8 cellular contexts compared by ENCODE assay signal in genomic region chr10:60731134-60731883, GRCh38. TPM values are rescaled to one million over a fixed set of nuclear protein-coding genes. Genes with fewer than 3 reads are reported as not detected.
DNase-seq lines count a peak whose midpoint lies in the region; ATAC-seq lines count a peak whose summit lies in the region.

No MANE protein-coding gene starts in this region.

- peaks cover 40% of the 10 kb centered on the region for H3K27me3 ChIP-seq in CD4-positive, CD25-positive, alpha-beta regulatory T cell (ENCODE audit: control insufficient read depth, insufficient read depth, low read length)
- H3K27me3 ChIP-seq in neuronal stem cell (ENCODE audit: control insufficient read depth in 3 of 3, insufficient read depth in 3 of 3, low read depth in 1 of 3, low read length in 3 of 3): peaks cover 12 to 33% (median 24%) of the 10 kb centered on the region in 3 experiments

- H2AFZ ChIP-seq in neuronal stem cell (ENCODE audit: low read length): peak overlapping the region; percentile 8

- peaks cover 12 to 30% (median 19%) of the 10 kb centered on the region in 4 donors for H3K4me1 Mint-ChIP-seq in CD4-positive, CD25-positive, alpha-beta regulatory T cell
- H3K4me1 Mint-ChIP-seq in activated naive CD8-positive, alpha-beta T cell (ENCODE audit: low read depth): peaks cover 36% of the 10 kb centered on the region

- H2BK120ac ChIP-seq in neuronal stem cell (ENCODE audit: low read depth, low read length): no peak overlapping the region

- no peak overlapping the region for H3K23ac ChIP-seq in neuronal stem cell (ENCODE audit: low read depth, low read length, poor library complexity)

- DNase-seq in CD4-positive, CD25-positive, alpha-beta regulatory T cell: peak in 1 of 3 donors; percentile 41
- no peak for DNase-seq in neuronal stem cell (ENCODE audit: low spot score)
- DNase-seq in kidney glomerular epithelial cell (lab: John Stamatoyannopoulos, UW): no peak
- no peak for DNase-seq in pons (ENCODE audit: low spot score)
- DNase-seq in NCI-H187 (lab: John Stamatoyannopoulos, UW): no peak

- peak overlapping the region; percentile 85 to 94 (median 90) for H3K4me3 Mint-ChIP-seq in CD4-positive, CD25-positive, alpha-beta regulatory T cell
- H3K4me3 Mint-ChIP-seq in activated naive CD8-positive, alpha-beta T cell: peak overlapping the region; percentile 88

- H4K91ac ChIP-seq in neuronal stem cell (ENCODE audit: low read depth, low read length, poor library complexity): no peak overlapping the region

- no peak overlapping the region for H3K27ac ChIP-seq in CD4-positive, CD25-positive, alpha-beta regulatory T cell (ENCODE audit: insufficient read depth, low read length, poor library complexity, severe bottlenecking)
- no peak overlapping the region for H3K27ac ChIP-seq in neuronal stem cell (replicated peaks; ENCODE audit: low read length)

- no peak overlapping the region for H2BK15ac ChIP-seq in neuronal stem cell (ENCODE audit: low read length)

- no peak overlapping the region for H3K4ac ChIP-seq in neuronal stem cell (ENCODE audit: low read length)

- H3K14ac ChIP-seq in neuronal stem cell (ENCODE audit: low read length): no peak overlapping the region

- no peaks in the 10 kb centered on the region for H3K36me3 ChIP-seq in CD4-positive, CD25-positive, alpha-beta regulatory T cell (ENCODE audit: control insufficient read depth, insufficient read depth, low read length)
- H3K36me3 ChIP-seq in neuronal stem cell (replicated peaks in 1 of 2; ENCODE audit: control insufficient read depth in 2 of 2, insufficient read depth in 2 of 2, low read length in 2 of 2): no peaks in the 10 kb centered on the region

- H3K4me2 ChIP-seq in neuronal stem cell (ENCODE audit: insufficient read depth, low read length, poor library complexity, severe bottlenecking): no peak overlapping the region

- H3K9ac ChIP-seq in neuronal stem cell (ENCODE audit: low read depth, low read length, poor library complexity): no peak overlapping the region

- H3K79me1 ChIP-seq in neuronal stem cell (ENCODE audit: low read depth, low read length): no peaks in the 10 kb centered on the region

- peaks cover 41% of the 10 kb centered on the region for H3K27me3 Mint-ChIP-seq in CD4-positive, CD25-positive, alpha-beta regulatory T cell
- peaks cover 12% of the 10 kb centered on the region for H3K27me3 Mint-ChIP-seq in activated naive CD8-positive, alpha-beta T cell

- peak overlapping the region in 2 of 3 donors; percentile 75 to 80 for H3K27ac Mint-ChIP-seq in CD4-positive, CD25-positive, alpha-beta regulatory T cell
- peak overlapping the region; percentile 8 for H3K27ac Mint-ChIP-seq in activated naive CD8-positive, alpha-beta T cell

- no peaks in the 10 kb centered on the region for H3K36me3 Mint-ChIP-seq in CD4-positive, CD25-positive, alpha-beta regulatory T cell
- H3K36me3 Mint-ChIP-seq in activated naive CD8-positive, alpha-beta T cell: no peaks in the 10 kb centered on the region

- H3K4me1 ChIP-seq in CD4-positive, CD25-positive, alpha-beta regulatory T cell (ENCODE audit: control insufficient read depth, insufficient read depth, low read length, poor library complexity, severe bottlenecking): peaks cover 31% of the 10 kb centered on the region
- peaks cover 4 to 10% of the 10 kb centered on the region in 2 donors for H3K4me1 ChIP-seq in neuronal stem cell (ENCODE audit: control insufficient read depth in 2 of 2, insufficient read depth in 1 of 2, low read depth in 1 of 2, low read length in 2 of 2)

- H3K9me3 ChIP-seq in CD4-positive, CD25-positive, alpha-beta regulatory T cell (ENCODE audit: control insufficient read depth in 2 of 2, low read length in 2 of 2): no peaks in the 10 kb centered on the region
- H3K9me3 ChIP-seq in neuronal stem cell (replicated peaks in 1 of 2; ENCODE audit: control insufficient read depth in 2 of 2, insufficient read depth in 1 of 2, low read depth in 1 of 2, low read length in 2 of 2): no peaks in the 10 kb centered on the region

- no peak overlapping the region for H4K8ac ChIP-seq in neuronal stem cell (ENCODE audit: low read depth, low read length)

- no peak overlapping the region for H3K18ac ChIP-seq in neuronal stem cell (ENCODE audit: low read length)

- ATAC-seq in CD4-positive, CD25-positive, alpha-beta regulatory T cell (ENCODE audit: low read depth in 2 of 2): no peak
- ATAC-seq in GM19452 (IDR thresholded peaks at IDR 0.05; ENCODE audit: unreplicated experiment): peak; percentile 72
- peak; percentile 76 for ATAC-seq in HG03432 (IDR thresholded peaks at IDR 0.05; ENCODE audit: unreplicated experiment)

- H2AK5ac ChIP-seq in neuronal stem cell (ENCODE audit: low read depth, low read length): no peak overlapping the region

- no CpG with 5 or more reads among the region's 3 CpGs for WGBS in neuronal stem cell (ENCODE audit: extremely low coverage in 2 of 2, insufficient read length in 2 of 2, insufficient replicate concordance in 1 of 2), 2 donors

- H3K4me3 ChIP-seq in CD4-positive, CD25-positive, alpha-beta regulatory T cell (ENCODE audit: low read depth, low read length): peak overlapping the region; percentile 89
- no peak overlapping the region for H3K4me3 ChIP-seq in neuronal stem cell (ENCODE audit: low read length in 2 of 2)

- H2BK5ac ChIP-seq in neuronal stem cell (ENCODE audit: low read length): no peak overlapping the region

- H3K9me3 Mint-ChIP-seq in CD4-positive, CD25-positive, alpha-beta regulatory T cell: peaks cover 0 to 2% (median 0%) of the 10 kb centered on the region in 7 donors
- no peaks in the 10 kb centered on the region for H3K9me3 Mint-ChIP-seq in activated naive CD8-positive, alpha-beta T cell (ENCODE audit: low read depth)

- H2BK12ac ChIP-seq in neuronal stem cell (ENCODE audit: low read length): no peak overlapping the region

RNA-seq across cellular contexts. Expression of gene CDK1, which starts 47.0 kb away (rescaled TPM):
- 2.1 TPM for total RNA-seq in CD4-positive, CD25-positive, alpha-beta regulatory T cell
- polyA plus RNA-seq in CD4-positive, CD25-positive, alpha-beta regulatory T cell: 1 to 10 TPM; 2.2 to 7.8 (median 5.3) TPM
- 134 TPM for polyA plus RNA-seq in neuronal stem cell (2013, experiment 1 of 2)
- 136 TPM for polyA plus RNA-seq in neuronal stem cell (2013, experiment 2 of 2)

Comparison
In these comparisons a context has a peak if more than half of its experiments do, and no peak if none do; other contexts are left out.
1. ATAC-seq: peak in GM19452 (single experiment) and HG03432 (single experiment); none in CD4-positive, CD25-positive, alpha-beta regulatory T cell (0 of 2).